In genomic region chr5:92713361-92713875, GRCh38 we compare ENCODE assay signal across 20 cellular contexts.
A peak's percentile ranks its signal among the peaks of the same experiment; 100 is the strongest.
DNase-seq lines count a peak whose midpoint lies in the region; ATAC-seq and TF ChIP-seq lines count a peak whose summit lies in the region.
"Had no signal": no experiment of that assay in that cellular context is flagged by ENCODE, and none has a peak within 500 bp of the region (broad histone marks: within the 10 kb centered on the region; RNA-seq: fewer than 3 reads in every experiment).

No MANE protein-coding gene starts in this region.

- H4K20me1 ChIP-seq in fibroblast of lung (ENCODE audit: control insufficient read depth, extremely low read depth, insufficient read depth, low read length) (no peaks in the 10 kb centered on the region), neural cell (ENCODE audit: insufficient read depth) (no peaks in the 10 kb centered on the region)
- H4K20me1 ChIP-seq: BLaER1 had no signal

- TF ChIP-seq EP300 in neural cell (conservative IDR thresholded peaks at IDR 0.05; ENCODE audit: poor library complexity, severe bottlenecking): no peak

- no peak for ATAC-seq in GM18907 (IDR thresholded peaks at IDR 0.05; ENCODE audit: unreplicated experiment)
- ATAC-seq: HCT116 had no signal

- H3K4me1 ChIP-seq in fibroblast of lung (ENCODE audit: control insufficient read depth, extremely low read depth, insufficient read depth, low read length): no peaks in the 10 kb centered on the region
- H3K4me1 ChIP-seq in colonic mucosa: no peaks in the 10 kb centered on the region
- H3K4me1 ChIP-seq: BLaER1, Peyer's patch had no signal

- H3K36me3 ChIP-seq in fibroblast of lung (ENCODE audit: control insufficient read depth, insufficient read depth, low read length): no peaks in the 10 kb centered on the region
- H3K36me3 ChIP-seq in neural cell (ENCODE audit: insufficient read depth, low read length): no peaks in the 10 kb centered on the region
- H3K36me3 ChIP-seq in colonic mucosa: no peaks in the 10 kb centered on the region
- H3K36me3 ChIP-seq: BLaER1, Peyer's patch had no signal

- H3K9me3 ChIP-seq in fibroblast of lung (ENCODE audit: control insufficient read depth, insufficient read depth, low read depth, low read length) (no peaks in the 10 kb centered on the region), neural cell (ENCODE audit: low read length) (no peaks in the 10 kb centered on the region), colonic mucosa (no peaks in the 10 kb centered on the region)
- H3K9me3 ChIP-seq: BLaER1, Peyer's patch had no signal

- H3K4me2 ChIP-seq in fibroblast of lung (ENCODE audit: extremely low read depth, insufficient read depth, low read length) (no peak overlapping the region), neural cell (ENCODE audit: low read length) (no peak overlapping the region)
- H3K4me2 ChIP-seq: BLaER1 had no signal

- TF ChIP-seq CTCF in fibroblast of lung (conservative IDR thresholded peaks at IDR 0.05 in 1 of 2, IDR thresholded peaks at IDR 0.05 in 1 of 2; ENCODE audit: low read depth in 1 of 2, low read length in 2 of 2) (no peak), neural cell (IDR thresholded peaks at IDR 0.05; ENCODE audit: poor library complexity, severe bottlenecking) (no peak), colonic mucosa (IDR thresholded peaks at IDR 0.05) (no peak)

- no peaks in the 10 kb centered on the region for H3F3A ChIP-seq in neural cell (ENCODE audit: insufficient read depth, low read length, poor library complexity, severe bottlenecking)

- no peaks in the 10 kb centered on the region for H3K27me3 ChIP-seq in fibroblast of lung (ENCODE audit: control insufficient read depth, insufficient read depth, low read length)
- no peaks in the 10 kb centered on the region for H3K27me3 ChIP-seq in neural cell (ENCODE audit: insufficient read depth, low read depth, low read length)
- H3K27me3 ChIP-seq in colonic mucosa: no peaks in the 10 kb centered on the region
- H3K27me3 ChIP-seq: BLaER1, Peyer's patch had no signal

- in situ Hi-C loops in G401 (cut with HindIII; ENCODE audit: low sequenced_read_pairs): no loop called here

- no peak for TF ChIP-seq RAD21 in neural cell (conservative IDR thresholded peaks at IDR 0.05)

- H3K4me3 ChIP-seq in fibroblast of lung (replicated peaks in 1 of 4; ENCODE audit: control extremely low read depth in 1 of 4, insufficient read depth in 1 of 4, low read depth in 3 of 4, low read length in 4 of 4) (no peak overlapping the region), neural cell (ENCODE audit: low read length) (peak overlapping the region; percentile 8), colonic mucosa (no peak overlapping the region)
- H3K4me3 ChIP-seq: BLaER1, Peyer's patch had no signal

- DNase-seq in G401 (ENCODE audit: low spot score) (peak; percentile 38), NCI-H2227 treated with DMSO at 0.1 percent for 48 hours (lab: John Stamatoyannopoulos, UW) (peak; percentile 13), fibroblast of lung (ENCODE audit: low read depth in 2 of 2) (no peak), colonic mucosa (no peak), pons (ENCODE audit: low spot score) (no peak)
- DNase-seq: CD4-positive, CD25-positive, alpha-beta regulatory T cell; NCI-H1092; NCI-H1417 treated with DMSO at 0.1 percent for 48 hours; NCI-H1694 treated with DMSO at 0.1 percent for 48 hours; NCI-H2081; NCI-H2171 treated with DMSO at 0.1 percent for 48 hours; NCI-H446 treated with DMSO at 0.1 percent for 48 hours; NCI-H526 treated with DMSO at 0.1 percent for 48 hours; OCI-M1; Peyer's patch; SHP77 treated with DMSO at 0.1 percent for 48 hours had no signal

- intact Hi-C loops in colonic mucosa (cut with DNase I): no loop called here

- H3K9ac ChIP-seq in fibroblast of lung (ENCODE audit: insufficient read depth, low read length) (no peak overlapping the region), neural cell (ENCODE audit: low read length) (no peak overlapping the region), colonic mucosa (ENCODE audit: low read depth in 2 of 2, low read length in 2 of 2) (no peak overlapping the region)
- H3K9ac ChIP-seq: BLaER1 had no signal

- H3K27ac ChIP-seq in fibroblast of lung (ENCODE audit: insufficient read depth, low read length): no peak overlapping the region
- no peak overlapping the region for H3K27ac ChIP-seq in neural cell (ENCODE audit: low read length)
- H3K27ac ChIP-seq in colonic mucosa: no peak overlapping the region
- H3K27ac ChIP-seq: BLaER1, Peyer's patch had no signal

- no peaks in the 10 kb centered on the region for H3K79me2 ChIP-seq in fibroblast of lung (ENCODE audit: control insufficient read depth, insufficient read depth, low read length)
- H3K79me2 ChIP-seq in neural cell (replicated peaks; ENCODE audit: insufficient read depth, low read length): no peaks in the 10 kb centered on the region

- H2AFZ ChIP-seq in fibroblast of lung (ENCODE audit: low read length) (peak overlapping the region; percentile 35), neural cell (ENCODE audit: low read depth, low read length) (no peak overlapping the region)

- H3K9me2 ChIP-seq in neural cell (ENCODE audit: insufficient read depth, low read length): no peaks in the 10 kb centered on the region

TF ChIP-seq in neural cell, 6 proteins besides CTCF, POLR2A, EP300 and RAD21:
- TF ChIP-seq POLR2AphosphoS5 (IDR thresholded peaks at IDR 0.05): no peak
- TF ChIP-seq EZH2 (IDR thresholded peaks at IDR 0.05; ENCODE audit: borderline replicate concordance, insufficient read depth, low read length, poor library complexity, severe bottlenecking): no peak
- TF ChIP-seq REST (IDR thresholded peaks at IDR 0.05; ENCODE audit: borderline replicate concordance): no peak
- TF ChIP-seq SMC3 (conservative IDR thresholded peaks at IDR 0.05; ENCODE audit: poor library complexity): no peak
- no peak for TF ChIP-seq MXI1 (conservative IDR thresholded peaks at IDR 0.05; ENCODE audit: poor library complexity, severe bottlenecking)
- no peak for TF ChIP-seq TAF1 (IDR thresholded peaks at IDR 0.05; ENCODE audit: low read depth)

Comparison
In these comparisons a context has a peak if more than half of its experiments do, and no peak if none do; other contexts are left out.
1. DNase-seq: peak in G401 (single experiment) and NCI-H2227 treated with DMSO at 0.1 percent for 48 hours (single experiment); none in fibroblast of lung (0 of 2), colonic mucosa (single experiment) and pons (single experiment).